ENCODE assay signal across 8 cellular contexts in genomic region chr11:47766363-47767227, GRCh38. TPM values are rescaled to one million over a fixed set of nuclear protein-coding genes. Genes with fewer than 3 reads are reported as not detected.
DNase-seq lines count a peak whose midpoint lies in the region; ATAC-seq lines count a peak whose summit lies in the region.

No MANE protein-coding gene starts in this region.

- H2AFZ ChIP-seq in ACC112 (ENCODE audit: low read length, unreplicated experiment) = peak overlapping the region; percentile 65

- WGBS in esophagus, 2 donors = 0 to 1% methylated on average over 71 to 73 of the region's 73 CpGs

- ATAC-seq in GM18519 (IDR thresholded peaks at IDR 0.05; ENCODE audit: low FRiP score, unreplicated experiment) = peak; percentile 28
- peak; percentile 33 for ATAC-seq in HG03064 (IDR thresholded peaks at IDR 0.05; ENCODE audit: low read depth, unreplicated experiment)

- peaks cover 47% of the 10 kb centered on the region for H3K79me2 ChIP-seq in ACC112 (ENCODE audit: control insufficient read depth, insufficient read depth, low read length, unreplicated experiment)

- H3K4me3 ChIP-seq in ACC112 (ENCODE audit: low read depth, low read length) (peak overlapping the region; percentile 99), esophagus (ENCODE audit: low read depth in 1 of 2, low read length in 2 of 2) (peak overlapping the region; percentile 76 to 92), muscle layer of duodenum (ENCODE audit: low read depth in 1 of 2, low read length in 2 of 2) (peak overlapping the region; percentile 90 to 98)

- H3K27me3 ChIP-seq in ACC112 (ENCODE audit: insufficient read depth, low read length) = no peaks in the 10 kb centered on the region
- H3K27me3 ChIP-seq in esophagus (ENCODE audit: control insufficient read depth in 1 of 2, insufficient read depth in 2 of 2, low read length in 2 of 2) = no peaks in the 10 kb centered on the region
- H3K27me3 ChIP-seq in muscle layer of duodenum (ENCODE audit: low read depth, low read length) = no peaks in the 10 kb centered on the region

- DNase-seq in NOMO-1 treated with DMSO at 0.1 percent for 48 hours (lab: John Stamatoyannopoulos, UW; ENCODE audit: unreplicated experiment) = peak; percentile 56
- DNase-seq in activated T-cell treated with anti-CD3 and anti-CD28 coated beads for 48 hours (ENCODE audit: low read depth) = peak; percentile 73
- DNase-seq in stimulated activated CD8-positive, alpha-beta memory T cell treated with anti-CD3 and anti-CD28 coated beads, Interleukin-7, amount 100 ng/mL, for 1 hour (ENCODE audit: low read depth in 2 of 2) = peak; percentile 38 to 45

- peak overlapping the region; percentile 91 for H3K27ac ChIP-seq in ACC112 (ENCODE audit: low read depth, low read length)
- H3K27ac ChIP-seq in esophagus (ENCODE audit: low read depth in 2 of 2, low read length in 1 of 2) = peak overlapping the region; percentile 98 to 99
- H3K27ac ChIP-seq in muscle layer of duodenum (ENCODE audit: low read length) = peak overlapping the region; percentile 100

- H3K36me3 ChIP-seq in ACC112 (ENCODE audit: insufficient read depth, low read length) (peaks cover 10% of the 10 kb centered on the region; the same call in 1 of the 2 replicates), esophagus (ENCODE audit: control insufficient read depth in 2 of 2, insufficient read depth in 2 of 2, low read length in 1 of 2) (peaks cover 0 to 10% of the 10 kb centered on the region in 2 donors), muscle layer of duodenum (ENCODE audit: control insufficient read depth in 1 of 2, insufficient read depth in 2 of 2, low read length in 2 of 2) (peaks cover 6 to 27% of the 10 kb centered on the region in 2 donors)

- H3K4me1 ChIP-seq in ACC112 (ENCODE audit: control insufficient read depth, insufficient read depth, low read length, unreplicated experiment) (peaks cover 5% of the 10 kb centered on the region), esophagus (ENCODE audit: control insufficient read depth in 2 of 2, insufficient read depth in 2 of 2, low read length in 1 of 2) (peaks cover 0 to 2% of the 10 kb centered on the region in 2 donors), muscle layer of duodenum (ENCODE audit: control insufficient read depth in 1 of 2, insufficient read depth in 2 of 2, low read length in 2 of 2) (peaks cover 4 to 11% of the 10 kb centered on the region in 2 donors)

- H3K9me3 ChIP-seq in esophagus (ENCODE audit: control insufficient read depth in 2 of 2, insufficient read depth in 1 of 2, low read depth in 1 of 2, low read length in 1 of 2) (no peaks in the 10 kb centered on the region), muscle layer of duodenum (ENCODE audit: control insufficient read depth in 1 of 2, low read length in 2 of 2) (no peaks in the 10 kb centered on the region)

RNA-seq across cellular contexts. Expression of gene FNBP4, which starts 0.5 kb away (rescaled TPM):
- 10 to 100 TPM; 35.3 to 41.2 TPM for polyA plus RNA-seq in esophagus

RNA-seq across cellular contexts. Expression of gene AGBL2, which starts 51.4 kb away (rescaled TPM):
- 1 to 10 TPM in 1 of 2 donors, under 1 TPM in 1; 0.69 to 1.7 TPM for polyA plus RNA-seq in esophagus

Comparison
In these comparisons a context has a peak if more than half of its experiments do, and no peak if none do; other contexts are left out.
1. Peak in every context shown above with its lines: DNase-seq, ATAC-seq, H3K4me3 ChIP-seq and H3K27ac ChIP-seq.